ENCODE assay signal across 19 cellular contexts in genomic region chr14:88981948-88982347, GRCh38.
DNase-seq lines count a peak whose midpoint lies in the region; ATAC-seq, FAIRE-seq and TF ChIP-seq lines count a peak whose summit lies in the region.
"Had no signal": no experiment of that assay in that cellular context is flagged by ENCODE, and none has a peak within 500 bp of the region (broad histone marks: within the 10 kb centered on the region; RNA-seq: fewer than 3 reads in every experiment).

No MANE protein-coding gene starts in this region.

- peaks cover 13% of the 10 kb centered on the region for H3K36me3 Mint-ChIP-seq in natural killer cell

- TF ChIP-seq POLR2A in H1 (IDR thresholded peaks at IDR 0.05; ENCODE audit: control extremely low read depth in 1 of 2, low read depth in 2 of 2, low read length in 2 of 2), result no peak

- intact Hi-C loops in natural killer cell (cut with micrococcal nuclease), result no loop called here

- DNase-seq in Daoy (ENCODE audit: low read depth), result peak; percentile 33
- DNase-seq in SK-MEL-5 (ENCODE audit: low read depth, low spot score), result peak; percentile 33
- no peak for DNase-seq in H1 (ENCODE audit: low read depth in 1 of 2, low spot score in 2 of 2)
- no peak for DNase-seq in SIG-M5 treated with dmso at 0.1 percent for 504 hours (lab: John Stamatoyannopoulos, UW; ENCODE audit: unreplicated experiment)
- DNase-seq in effector memory CD4-positive, alpha-beta T cell, result no peak
- no peak for DNase-seq in natural killer cell
- DNase-seq: 8988T; C1 segment of cervical spinal cord; Calu3; CD4-positive, alpha-beta memory T cell; COR-L47; DMS53; DMS79 treated with DMSO at 0.1 percent for 48 hours; GM23248; H9 had no signal

- no peak overlapping the region for H2AFZ ChIP-seq in H1 (ENCODE audit: low read length)
- H2AFZ ChIP-seq: GM23248 had no signal

- no peak overlapping the region for H3K18ac ChIP-seq in H1 (ENCODE audit: extremely low read depth, low read length)

- H2BK15ac ChIP-seq in H1 (ENCODE audit: low read length), result no peak overlapping the region

- H3K27ac Mint-ChIP-seq in natural killer cell, result no peak overlapping the region
- H3K27ac Mint-ChIP-seq: CD4-positive, alpha-beta memory T cell; H9 had no signal

- H3K23me2 ChIP-seq in H1 (ENCODE audit: low read depth, low read length), result peaks cover 9% of the 10 kb centered on the region; the same call in 1 of the 2 replicates

- H3K27me3 Mint-ChIP-seq in natural killer cell (ENCODE audit: low read depth in 2 of 2), result peaks cover 27 to 41% of the 10 kb centered on the region in 2 donors

- H3K27ac ChIP-seq in H1 (ENCODE audit: low read depth, low read length), result no peak overlapping the region
- H3K27ac ChIP-seq in effector memory CD4-positive, alpha-beta T cell (ENCODE audit: insufficient read depth, low read length, poor library complexity, severe bottlenecking), result no peak overlapping the region
- H3K27ac ChIP-seq: GM23248 had no signal

- no peaks in the 10 kb centered on the region; a peak in 2 of 7 replicates for H3K27me3 ChIP-seq in H1 (replicated peaks in 1 of 4; ENCODE audit: control insufficient read depth in 3 of 4, extremely low read depth in 1 of 4, insufficient read depth in 3 of 4, low read length in 3 of 4)
- H3K27me3 ChIP-seq in effector memory CD4-positive, alpha-beta T cell (replicated peaks; ENCODE audit: control insufficient read depth, insufficient read depth, low read length, poor library complexity, severe bottlenecking), result peaks cover 6% of the 10 kb centered on the region

- H3K4ac ChIP-seq in H1 (replicated peaks; ENCODE audit: insufficient read length, low read depth, low read length), result no peak overlapping the region

- no peak overlapping the region for H2BK5ac ChIP-seq in H1 (ENCODE audit: low read depth, low read length)

- no peaks in the 10 kb centered on the region for H3K79me2 ChIP-seq in H1 (ENCODE audit: control insufficient read depth in 1 of 2, insufficient read depth in 2 of 2, low read length in 2 of 2)

- no peak for FAIRE-seq in H1 (lab: Jason Lieb, UNC)
- FAIRE-seq: G401.6, GM12892, GM19239 had no signal

- H3K4me1 ChIP-seq in H1 (replicated peaks in 1 of 4; ENCODE audit: control insufficient read depth in 3 of 4, insufficient read depth in 4 of 4, low read length in 3 of 4), result peaks cover 0 to 5% (median 0%) of the 10 kb centered on the region in 4 experiments; a peak in 1 of 7 replicates
- no peaks in the 10 kb centered on the region for H3K4me1 ChIP-seq in effector memory CD4-positive, alpha-beta T cell (ENCODE audit: control insufficient read depth, insufficient read depth, low read length, poor library complexity, severe bottlenecking)

- no peaks in the 10 kb centered on the region for H3K36me3 ChIP-seq in H1 (ENCODE audit: control insufficient read depth in 2 of 4, insufficient read depth in 4 of 4, low read length in 3 of 4)
- no peaks in the 10 kb centered on the region for H3K36me3 ChIP-seq in effector memory CD4-positive, alpha-beta T cell (ENCODE audit: control insufficient read depth, insufficient read depth, low read length)

- 94% methylated on average over 4 of the region's 4 CpGs; no CpG with 5 or more reads in 1 of the 2 experiments for WGBS in H1 (ENCODE audit: extremely low coverage in 1 of 2, insufficient coverage in 1 of 2, insufficient read length in 1 of 2, insufficient replicate concordance in 2 of 2, low coverage in 1 of 2, low lambda C conversion rate in 2 of 2, missing lambda C conversion rate in 1 of 2), 2 experiments

- H3K4me2 ChIP-seq in H1 (ENCODE audit: insufficient read depth in 1 of 2, low read depth in 2 of 2, low read length in 2 of 2), result no peak overlapping the region

- no peak overlapping the region for H4K8ac ChIP-seq in H1 (ENCODE audit: extremely low read depth, insufficient read depth, low read length)

- POLR2A ChIA-PET in H1 (lab: Charles Lee; ENCODE audit: partially characterized antibody), result no interaction called here

- no peak overlapping the region for H4K91ac ChIP-seq in H1 (replicated peaks; ENCODE audit: insufficient read length, low read length)

- no peak overlapping the region for H2BK20ac ChIP-seq in H1 (ENCODE audit: low read length)

- H3K4me3 Mint-ChIP-seq in natural killer cell, result no peak overlapping the region
- H3K4me3 Mint-ChIP-seq: CD4-positive, alpha-beta memory T cell; H9 had no signal

- no peak overlapping the region for H4K5ac ChIP-seq in H1 (ENCODE audit: insufficient read length, low read depth, low read length)

- H4K20me1 ChIP-seq in H1 (replicated peaks in 1 of 2; ENCODE audit: control insufficient read depth in 1 of 2, insufficient read depth in 2 of 2, low read length in 2 of 2), result peaks cover 0 to 1% of the 10 kb centered on the region in 2 experiments

- no peak overlapping the region for H3K23ac ChIP-seq in H1 (ENCODE audit: insufficient read length)

- no peak overlapping the region for H2BK120ac ChIP-seq in H1 (replicated peaks; ENCODE audit: low read depth, low read length)

- H2AK5ac ChIP-seq in H1 (ENCODE audit: low read depth, low read length), result no peak overlapping the region

- no peak for ATAC-seq in natural killer cell
- ATAC-seq: HCT116 had no signal

- no peaks in the 10 kb centered on the region for H3K4me1 Mint-ChIP-seq in natural killer cell
- H3K4me1 Mint-ChIP-seq: CD4-positive, alpha-beta memory T cell had no signal

- H3K56ac ChIP-seq in H1 (replicated peaks; ENCODE audit: insufficient read length, low read depth, low read length), result no peak overlapping the region

- TF ChIP-seq EP300 in H1 (IDR thresholded peaks at IDR 0.05; ENCODE audit: borderline replicate concordance in 1 of 2, low read depth in 2 of 2, low read length in 2 of 2), result no peak

- no peak for TF ChIP-seq RAD21 in H1 (IDR thresholded peaks at IDR 0.05 in 1 of 2, conservative IDR thresholded peaks at IDR 0.05 in 1 of 2; ENCODE audit: low read depth in 2 of 2, low read length in 2 of 2)

- peaks cover 2 to 3% of the 10 kb centered on the region in 2 donors for H3K9me3 Mint-ChIP-seq in natural killer cell

- no peak overlapping the region for H2BK12ac ChIP-seq in H1 (ENCODE audit: low read depth, low read length)

- H3K9ac ChIP-seq in H1 (replicated peaks in 1 of 4; ENCODE audit: extremely low read depth in 1 of 4, low read depth in 3 of 4, low read length in 3 of 4), result no peak overlapping the region
- H3K9ac ChIP-seq: GM23248 had no signal

- no peaks in the 10 kb centered on the region for H3K79me1 ChIP-seq in H1 (ENCODE audit: low read depth, low read length)

- H3K14ac ChIP-seq in H1 (ENCODE audit: insufficient read length), result no peak overlapping the region

- CTCF ChIA-PET in H1 (lab: Charles Lee; ENCODE audit: partially characterized antibody), result interaction anchor here (0.6 kb wide), 1 partner anchor 598 kb away, joined by 3 read pairs; no protein-coding TSS in a partner anchor

- H3K9me3 ChIP-seq in H1 (ENCODE audit: insufficient read depth in 2 of 2, low read depth in 1 of 2, low read length in 1 of 2), result no peaks in the 10 kb centered on the region
- H3K9me3 ChIP-seq in effector memory CD4-positive, alpha-beta T cell (ENCODE audit: control insufficient read depth, low read length), result no peaks in the 10 kb centered on the region

- TF ChIP-seq CTCF in H1 (IDR thresholded peaks at IDR 0.05; ENCODE audit: control extremely low read depth in 1 of 3, insufficient read depth in 1 of 3, low read depth in 1 of 3, low read length in 3 of 3), result no peak
- TF ChIP-seq CTCF in natural killer cell (IDR thresholded peaks at IDR 0.05), result no peak

- in situ Hi-C loops in SK-MEL-5 (cut with HindIII; ENCODE audit: low pct_unique_long_range_greater_than_20kb, low sequenced_read_pairs), result no loop called here

- H3K4me3 ChIP-seq in H1 (ENCODE audit: extremely low read depth in 1 of 4, insufficient read depth in 2 of 4, low read depth in 3 of 4, low read length in 4 of 4), result no peak overlapping the region
- no peak overlapping the region for H3K4me3 ChIP-seq in effector memory CD4-positive, alpha-beta T cell (ENCODE audit: insufficient read depth, low read depth, low read length, poor library complexity, severe bottlenecking)
- H3K4me3 ChIP-seq: GM23248 had no signal

TF ChIP-seq in H1, 55 proteins besides CTCF, POLR2A, EP300 and RAD21:
- TF ChIP-seq TBP (IDR thresholded peaks at IDR 0.05; ENCODE audit: low read depth, low read length), result no peak
- TF ChIP-seq RFX5 (IDR thresholded peaks at IDR 0.05; ENCODE audit: borderline replicate concordance, low read depth, low read length), result peak; percentile 53; the same call in 1 of the 2 replicates

Comparison
In these comparisons a context has a peak if more than half of its experiments do, and no peak if none do; other contexts are left out.
1. DNase-seq: peak in Daoy (single experiment) and SK-MEL-5 (single experiment); none in H1 (0 of 2), SIG-M5 treated with dmso at 0.1 percent for 504 hours (single experiment), effector memory CD4-positive, alpha-beta T cell (0 of 3) and natural killer cell (single experiment).